Comparison of ENCODE assay signal across 1 cellular context in the genomic region with DNA sequence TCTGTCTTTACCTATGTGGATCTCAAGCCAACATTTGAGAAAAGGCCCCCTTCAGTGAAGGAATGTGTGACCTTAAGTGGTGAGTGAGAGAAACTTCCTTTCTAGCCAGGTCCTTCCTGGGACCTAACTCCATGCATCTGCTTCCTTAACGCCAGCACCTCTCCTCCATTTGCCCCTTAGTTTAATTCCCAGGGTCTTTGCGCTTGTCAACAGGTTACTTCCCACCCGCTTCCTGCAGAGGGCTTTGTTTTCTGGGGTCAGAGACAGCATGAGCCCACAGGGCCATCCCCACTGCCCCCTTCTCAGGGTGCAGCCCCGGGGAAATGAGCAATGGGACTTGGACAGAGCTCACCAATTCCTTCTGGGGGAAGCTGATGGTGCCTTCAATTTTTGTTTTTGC.
TF ChIP-seq lines count a peak whose summit lies in the region.

No MANE protein-coding gene starts in this region.

TF ChIP-seq in A549, 52 proteins besides CTCF, POLR2A, EP300 and RAD21:
- TF ChIP-seq ZNF302 (CRISPR knock-in tag; IDR thresholded peaks at IDR 0.05) (no peak), CBX2 (IDR thresholded peaks at IDR 0.05; ENCODE audit: borderline replicate concordance, low read depth) (no peak), SMC3 (IDR thresholded peaks at IDR 0.05) (no peak), GATA3 (IDR thresholded peaks at IDR 0.05; ENCODE audit: borderline replicate concordance) (no peak), BHLHE40 (IDR thresholded peaks at IDR 0.05; ENCODE audit: low read depth, low read length) (no peak), RCOR1 (IDR thresholded peaks at IDR 0.05; ENCODE audit: low read depth, low read length) (no peak), KDM5A (IDR thresholded peaks at IDR 0.05) (no peak), EHMT2 (IDR thresholded peaks at IDR 0.05; ENCODE audit: low read depth) (no peak), ZC3H11A (IDR thresholded peaks at IDR 0.05) (no peak), JUN (IDR thresholded peaks at IDR 0.05) (no peak)
- TF ChIP-seq, protein P1, sequence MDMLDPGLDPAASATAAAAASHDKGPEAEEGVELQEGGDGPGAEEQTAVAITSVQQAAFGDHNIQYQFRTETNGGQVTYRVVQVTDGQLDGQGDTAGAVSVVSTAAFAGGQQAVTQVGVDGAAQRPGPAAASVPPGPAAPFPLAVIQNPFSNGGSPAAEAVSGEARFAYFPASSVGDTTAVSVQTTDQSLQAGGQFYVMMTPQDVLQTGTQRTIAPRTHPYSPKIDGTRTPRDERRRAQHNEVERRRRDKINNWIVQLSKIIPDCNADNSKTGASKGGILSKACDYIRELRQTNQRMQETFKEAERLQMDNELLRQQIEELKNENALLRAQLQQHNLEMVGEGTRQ (IDR thresholded peaks at IDR 0.05) = no peak
- TF ChIP-seq, protein P2, sequence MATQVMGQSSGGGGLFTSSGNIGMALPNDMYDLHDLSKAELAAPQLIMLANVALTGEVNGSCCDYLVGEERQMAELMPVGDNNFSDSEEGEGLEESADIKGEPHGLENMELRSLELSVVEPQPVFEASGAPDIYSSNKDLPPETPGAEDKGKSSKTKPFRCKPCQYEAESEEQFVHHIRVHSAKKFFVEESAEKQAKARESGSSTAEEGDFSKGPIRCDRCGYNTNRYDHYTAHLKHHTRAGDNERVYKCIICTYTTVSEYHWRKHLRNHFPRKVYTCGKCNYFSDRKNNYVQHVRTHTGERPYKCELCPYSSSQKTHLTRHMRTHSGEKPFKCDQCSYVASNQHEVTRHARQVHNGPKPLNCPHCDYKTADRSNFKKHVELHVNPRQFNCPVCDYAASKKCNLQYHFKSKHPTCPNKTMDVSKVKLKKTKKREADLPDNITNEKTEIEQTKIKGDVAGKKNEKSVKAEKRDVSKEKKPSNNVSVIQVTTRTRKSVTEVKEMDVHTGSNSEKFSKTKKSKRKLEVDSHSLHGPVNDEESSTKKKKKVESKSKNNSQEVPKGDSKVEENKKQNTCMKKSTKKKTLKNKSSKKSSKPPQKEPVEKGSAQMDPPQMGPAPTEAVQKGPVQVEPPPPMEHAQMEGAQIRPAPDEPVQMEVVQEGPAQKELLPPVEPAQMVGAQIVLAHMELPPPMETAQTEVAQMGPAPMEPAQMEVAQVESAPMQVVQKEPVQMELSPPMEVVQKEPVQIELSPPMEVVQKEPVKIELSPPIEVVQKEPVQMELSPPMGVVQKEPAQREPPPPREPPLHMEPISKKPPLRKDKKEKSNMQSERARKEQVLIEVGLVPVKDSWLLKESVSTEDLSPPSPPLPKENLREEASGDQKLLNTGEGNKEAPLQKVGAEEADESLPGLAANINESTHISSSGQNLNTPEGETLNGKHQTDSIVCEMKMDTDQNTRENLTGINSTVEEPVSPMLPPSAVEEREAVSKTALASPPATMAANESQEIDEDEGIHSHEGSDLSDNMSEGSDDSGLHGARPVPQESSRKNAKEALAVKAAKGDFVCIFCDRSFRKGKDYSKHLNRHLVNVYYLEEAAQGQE (IDR thresholded peaks at IDR 0.05) = no peak
TF ChIP-seq in A549: peak in this region for 0.
